In the genomic region with DNA sequence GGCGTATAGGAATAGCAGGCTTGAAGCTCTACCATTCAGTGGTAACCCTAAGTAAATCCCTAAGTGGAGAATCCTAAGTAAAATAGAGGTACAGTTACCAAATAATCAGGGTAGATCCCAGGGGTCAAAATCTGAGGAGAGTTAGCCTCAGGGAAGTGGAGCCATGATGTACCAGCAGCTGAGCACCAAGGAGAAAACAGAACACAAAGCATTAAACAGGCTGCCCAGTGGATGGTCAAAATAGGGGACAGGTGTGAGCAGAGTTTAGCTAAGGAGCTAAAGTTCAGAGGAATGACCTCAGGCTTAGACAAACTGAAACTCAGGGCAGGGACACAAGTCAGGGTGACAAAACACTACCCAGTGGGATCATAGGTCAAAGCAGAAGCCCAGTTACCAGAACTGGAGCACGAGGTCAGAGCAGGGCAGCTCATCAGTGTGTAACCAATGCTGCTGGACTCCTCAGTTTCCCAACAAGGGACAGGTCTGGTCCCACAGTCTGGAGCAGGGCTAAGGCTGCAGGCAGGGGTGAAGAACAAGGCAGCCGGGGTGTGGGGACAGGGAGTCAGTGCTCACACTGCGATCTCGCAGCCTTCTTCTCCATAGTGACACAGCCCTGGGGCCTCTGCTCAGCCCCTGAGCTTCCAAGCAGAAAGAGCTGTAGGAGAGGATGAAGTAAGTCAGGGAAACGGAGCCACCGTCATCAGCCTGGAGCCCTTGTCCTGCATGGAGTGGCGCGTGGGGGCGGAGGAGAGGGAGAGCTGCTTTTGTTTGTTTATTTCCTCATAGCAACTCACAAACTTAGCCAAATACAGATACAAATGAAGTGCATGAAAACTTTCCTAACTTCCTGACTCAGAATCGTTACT, we compare ENCODE assay signal across 1 cellular context.
TF ChIP-seq lines count a peak whose summit lies in the region.

No MANE protein-coding gene starts in this region.

TF ChIP-seq in GM12878, 131 proteins besides CTCF, POLR2A, EP300 and RAD21 (continued from another document):
- TF ChIP-seq, protein P1, sequence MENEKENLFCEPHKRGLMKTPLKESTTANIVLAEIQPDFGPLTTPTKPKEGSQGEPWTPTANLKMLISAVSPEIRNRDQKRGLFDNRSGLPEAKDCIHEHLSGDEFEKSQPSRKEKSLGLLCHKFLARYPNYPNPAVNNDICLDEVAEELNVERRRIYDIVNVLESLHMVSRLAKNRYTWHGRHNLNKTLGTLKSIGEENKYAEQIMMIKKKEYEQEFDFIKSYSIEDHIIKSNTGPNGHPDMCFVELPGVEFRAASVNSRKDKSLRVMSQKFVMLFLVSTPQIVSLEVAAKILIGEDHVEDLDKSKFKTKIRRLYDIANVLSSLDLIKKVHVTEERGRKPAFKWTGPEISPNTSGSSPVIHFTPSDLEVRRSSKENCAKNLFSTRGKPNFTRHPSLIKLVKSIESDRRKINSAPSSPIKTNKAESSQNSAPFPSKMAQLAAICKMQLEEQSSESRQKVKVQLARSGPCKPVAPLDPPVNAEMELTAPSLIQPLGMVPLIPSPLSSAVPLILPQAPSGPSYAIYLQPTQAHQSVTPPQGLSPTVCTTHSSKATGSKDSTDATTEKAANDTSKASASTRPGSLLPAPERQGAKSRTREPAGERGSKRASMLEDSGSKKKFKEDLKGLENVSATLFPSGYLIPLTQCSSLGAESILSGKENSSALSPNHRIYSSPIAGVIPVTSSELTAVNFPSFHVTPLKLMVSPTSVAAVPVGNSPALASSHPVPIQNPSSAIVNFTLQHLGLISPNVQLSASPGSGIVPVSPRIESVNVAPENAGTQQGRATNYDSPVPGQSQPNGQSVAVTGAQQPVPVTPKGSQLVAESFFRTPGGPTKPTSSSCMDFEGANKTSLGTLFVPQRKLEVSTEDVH (IDR thresholded peaks at IDR 0.05; ENCODE audit: low read depth, partially characterized antibody) = no peak
- TF ChIP-seq FOXK2 (IDR thresholded peaks at IDR 0.05) (0 out of 2 replicates have a peak, but pooled peaks have one; percentile 6), ZSCAN29 (IDR thresholded peaks at IDR 0.05) (no peak), BMI1 (IDR thresholded peaks at IDR 0.05; ENCODE audit: borderline replicate concordance) (no peak), NR2C1 (IDR thresholded peaks at IDR 0.05) (peak; percentile 35; the same call in 1 of the 2 replicates), CBX3 (IDR thresholded peaks at IDR 0.05; ENCODE audit: borderline replicate concordance, low read depth) (no peak), ETV6 (conservative IDR thresholded peaks at IDR 0.05 in 1 of 2, IDR thresholded peaks at IDR 0.05 in 1 of 2; ENCODE audit: borderline replicate concordance in 1 of 2, low read depth in 1 of 2) (no peak), MYB (IDR thresholded peaks at IDR 0.05; ENCODE audit: borderline replicate concordance, low read depth, low read length) (no peak), BRCA1 (IDR thresholded peaks at IDR 0.05; ENCODE audit: low read depth, low read length) (no peak), NR2F1 (conservative IDR thresholded peaks at IDR 0.05) (peak; percentile 91), SPI1 (IDR thresholded peaks at IDR 0.05; ENCODE audit: borderline replicate concordance, insufficient read depth, low read depth, low read length) (no peak), TCF3 (IDR thresholded peaks at IDR 0.05; ENCODE audit: borderline replicate concordance, insufficient read depth, low read depth, low read length) (no peak), IKZF1 (conservative IDR thresholded peaks at IDR 0.05) (0 out of 2 replicates have a peak, but pooled peaks have one; percentile 18)
- TF ChIP-seq, protein P2, sequence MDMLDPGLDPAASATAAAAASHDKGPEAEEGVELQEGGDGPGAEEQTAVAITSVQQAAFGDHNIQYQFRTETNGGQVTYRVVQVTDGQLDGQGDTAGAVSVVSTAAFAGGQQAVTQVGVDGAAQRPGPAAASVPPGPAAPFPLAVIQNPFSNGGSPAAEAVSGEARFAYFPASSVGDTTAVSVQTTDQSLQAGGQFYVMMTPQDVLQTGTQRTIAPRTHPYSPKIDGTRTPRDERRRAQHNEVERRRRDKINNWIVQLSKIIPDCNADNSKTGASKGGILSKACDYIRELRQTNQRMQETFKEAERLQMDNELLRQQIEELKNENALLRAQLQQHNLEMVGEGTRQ (IDR thresholded peaks at IDR 0.05; ENCODE audit: borderline replicate concordance, low read depth, low read length) = no peak
- TF ChIP-seq, protein P3, sequence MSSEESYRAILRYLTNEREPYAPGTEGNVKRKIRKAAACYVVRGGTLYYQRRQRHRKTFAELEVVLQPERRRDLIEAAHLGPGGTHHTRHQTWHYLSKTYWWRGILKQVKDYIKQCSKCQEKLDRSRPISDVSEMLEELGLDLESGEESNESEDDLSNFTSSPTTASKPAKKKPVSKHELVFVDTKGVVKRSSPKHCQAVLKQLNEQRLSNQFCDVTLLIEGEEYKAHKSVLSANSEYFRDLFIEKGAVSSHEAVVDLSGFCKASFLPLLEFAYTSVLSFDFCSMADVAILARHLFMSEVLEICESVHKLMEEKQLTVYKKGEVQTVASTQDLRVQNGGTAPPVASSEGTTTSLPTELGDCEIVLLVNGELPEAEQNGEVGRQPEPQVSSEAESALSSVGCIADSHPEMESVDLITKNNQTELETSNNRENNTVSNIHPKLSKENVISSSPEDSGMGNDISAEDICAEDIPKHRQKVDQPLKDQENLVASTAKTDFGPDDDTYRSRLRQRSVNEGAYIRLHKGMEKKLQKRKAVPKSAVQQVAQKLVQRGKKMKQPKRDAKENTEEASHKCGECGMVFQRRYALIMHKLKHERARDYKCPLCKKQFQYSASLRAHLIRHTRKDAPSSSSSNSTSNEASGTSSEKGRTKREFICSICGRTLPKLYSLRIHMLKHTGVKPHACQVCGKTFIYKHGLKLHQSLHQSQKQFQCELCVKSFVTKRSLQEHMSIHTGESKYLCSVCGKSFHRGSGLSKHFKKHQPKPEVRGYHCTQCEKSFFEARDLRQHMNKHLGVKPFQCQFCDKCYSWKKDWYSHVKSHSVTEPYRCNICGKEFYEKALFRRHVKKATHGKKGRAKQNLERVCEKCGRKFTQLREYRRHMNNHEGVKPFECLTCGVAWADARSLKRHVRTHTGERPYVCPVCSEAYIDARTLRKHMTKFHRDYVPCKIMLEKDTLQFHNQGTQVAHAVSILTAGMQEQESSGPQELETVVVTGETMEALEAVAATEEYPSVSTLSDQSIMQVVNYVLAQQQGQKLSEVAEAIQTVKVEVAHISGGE (CRISPR knock-in tag; IDR thresholded peaks at IDR 0.05) = no peak
TF ChIP-seq in GM12878: peak in this region for 5.
